In genomic region chr3:597279-597678, GRCh38 we compare ENCODE assay signal across 8 cellular contexts.
DNase-seq lines count a peak whose midpoint lies in the region; ATAC-seq, FAIRE-seq and TF ChIP-seq lines count a peak whose summit lies in the region.
"Not testable (repeated sequence)": the region's sequence is repeated elsewhere in the genome, so short reads cannot be mapped to it uniquely, and the experiment has no call there.

No MANE protein-coding gene starts in this region.

- peak; percentile 5 for DNase-seq in MM.1S
- DNase-seq in SK-MEL-5 (ENCODE audit: low read depth, low spot score) = peak; percentile 52
- DNase-seq in H1 (ENCODE audit: low read depth in 1 of 2, low spot score in 2 of 2) = not testable (repeated sequence)

- FAIRE-seq in H1 (lab: Jason Lieb, UNC) = peak; percentile 36

- not testable (repeated sequence) for H2BK120ac ChIP-seq in H1 (replicated peaks; ENCODE audit: low read depth, low read length)

- not testable (repeated sequence) for H3K18ac ChIP-seq in H1 (ENCODE audit: extremely low read depth, low read length)

- H3K4me3 ChIP-seq in MM.1S (ENCODE audit: low read length); H1 (ENCODE audit: extremely low read depth in 1 of 4, insufficient read depth in 2 of 4, low read depth in 3 of 4, low read length in 4 of 4): not testable (repeated sequence)

- not testable (repeated sequence) for H3F3A ChIP-seq in MM.1S (ENCODE audit: insufficient read depth, low read length)

- H3K4ac ChIP-seq in H1 (replicated peaks; ENCODE audit: insufficient read length, low read depth, low read length) = not testable (repeated sequence)

- H2BK5ac ChIP-seq in H1 (ENCODE audit: low read depth, low read length) = not testable (repeated sequence)

- not testable (repeated sequence) for H3K27me3 ChIP-seq in MM.1S (replicated peaks; ENCODE audit: insufficient read depth, low read length); H1 (replicated peaks in 1 of 4; ENCODE audit: control insufficient read depth in 3 of 4, extremely low read depth in 1 of 4, insufficient read depth in 3 of 4, low read length in 3 of 4)

- not testable (repeated sequence) for H3K9me2 ChIP-seq in MM.1S (replicated peaks; ENCODE audit: insufficient read depth, low read length)

- H2AK5ac ChIP-seq in H1 (ENCODE audit: low read depth, low read length) = not testable (repeated sequence)

- not testable (repeated sequence) for H3K23me2 ChIP-seq in H1 (ENCODE audit: low read depth, low read length)

- not testable (repeated sequence) for H3K9ac ChIP-seq in MM.1S (ENCODE audit: low read length); H1 (replicated peaks in 1 of 4; ENCODE audit: extremely low read depth in 1 of 4, low read depth in 3 of 4, low read length in 3 of 4)

- not testable (repeated sequence) for H2BK12ac ChIP-seq in H1 (ENCODE audit: low read depth, low read length)

- H3K79me1 ChIP-seq in H1 (ENCODE audit: low read depth, low read length) = not testable (repeated sequence)

- CTCF ChIA-PET in H1 (lab: Charles Lee; ENCODE audit: partially characterized antibody) = not testable (repeated sequence)

- TF ChIP-seq CTCF in MM.1S (IDR thresholded peaks at IDR 0.05; ENCODE audit: low read length); H1 (IDR thresholded peaks at IDR 0.05; ENCODE audit: control extremely low read depth in 1 of 3, insufficient read depth in 1 of 3, low read depth in 1 of 3, low read length in 3 of 3): not testable (repeated sequence)

- H3K4me1 ChIP-seq in MM.1S (ENCODE audit: low read length); H1 (replicated peaks in 1 of 4; ENCODE audit: control insufficient read depth in 3 of 4, insufficient read depth in 4 of 4, low read length in 3 of 4): not testable (repeated sequence)

- H4K5ac ChIP-seq in H1 (ENCODE audit: insufficient read length, low read depth, low read length) = not testable (repeated sequence)

- 93% methylated on average over 2 of the region's 2 CpGs; no CpG with 5 or more reads in 1 of the 2 experiments for WGBS in H1 (ENCODE audit: extremely low coverage in 1 of 2, insufficient coverage in 1 of 2, insufficient read length in 1 of 2, insufficient replicate concordance in 2 of 2, low coverage in 1 of 2, low lambda C conversion rate in 2 of 2, missing lambda C conversion rate in 1 of 2), 2 experiments

- H3K36me3 ChIP-seq in MM.1S (replicated peaks; ENCODE audit: insufficient read depth, low read length); H1 (ENCODE audit: control insufficient read depth in 2 of 4, insufficient read depth in 4 of 4, low read length in 3 of 4): not testable (repeated sequence)

- POLR2A ChIA-PET in H1 (lab: Charles Lee; ENCODE audit: partially characterized antibody) = not testable (repeated sequence)

- TF ChIP-seq RAD21 in H1 (IDR thresholded peaks at IDR 0.05 in 1 of 2, conservative IDR thresholded peaks at IDR 0.05 in 1 of 2; ENCODE audit: low read depth in 2 of 2, low read length in 2 of 2) = not testable (repeated sequence)

- not testable (repeated sequence) for H3K9me3 ChIP-seq in MM.1S (replicated peaks; ENCODE audit: insufficient read depth, low read length); H1 (ENCODE audit: insufficient read depth in 2 of 2, low read depth in 1 of 2, low read length in 1 of 2)

- not testable (repeated sequence) for H4K8ac ChIP-seq in H1 (ENCODE audit: extremely low read depth, insufficient read depth, low read length)

- not testable (repeated sequence) for H2BK20ac ChIP-seq in H1 (ENCODE audit: low read length)

- ATAC-seq in GM18498 (IDR thresholded peaks at IDR 0.05; ENCODE audit: unreplicated experiment) = peak; percentile 55
- peak; percentile 51 for ATAC-seq in GM18858 (IDR thresholded peaks at IDR 0.05; ENCODE audit: unreplicated experiment)
- ATAC-seq in GM19025 (IDR thresholded peaks at IDR 0.05; ENCODE audit: low read depth, unreplicated experiment) = peak; percentile 62
- ATAC-seq in GM21717 (IDR thresholded peaks at IDR 0.05; ENCODE audit: unreplicated experiment) = peak; percentile 68
- ATAC-seq in HG03432 (IDR thresholded peaks at IDR 0.05; ENCODE audit: unreplicated experiment) = peak; percentile 72

- not testable (repeated sequence) for H3K4me2 ChIP-seq in MM.1S (ENCODE audit: low read depth, low read length); H1 (ENCODE audit: insufficient read depth in 1 of 2, low read depth in 2 of 2, low read length in 2 of 2)

- not testable (repeated sequence) for H3K56ac ChIP-seq in H1 (replicated peaks; ENCODE audit: insufficient read length, low read depth, low read length)

- H2AFZ ChIP-seq in MM.1S (ENCODE audit: low read length); H1 (ENCODE audit: low read length): not testable (repeated sequence)

- not testable (repeated sequence) for TF ChIP-seq EP300 in H1 (IDR thresholded peaks at IDR 0.05; ENCODE audit: borderline replicate concordance in 1 of 2, low read depth in 2 of 2, low read length in 2 of 2)

- H3K23ac ChIP-seq in H1 (ENCODE audit: insufficient read length) = not testable (repeated sequence)

- H3K79me2 ChIP-seq in MM.1S (ENCODE audit: low read length); H1 (ENCODE audit: control insufficient read depth in 1 of 2, insufficient read depth in 2 of 2, low read length in 2 of 2): not testable (repeated sequence)

- H3K27ac ChIP-seq in MM.1S (ENCODE audit: low read length); H1 (ENCODE audit: low read depth, low read length): not testable (repeated sequence)

- not testable (repeated sequence) for H4K20me1 ChIP-seq in MM.1S (ENCODE audit: insufficient read depth, low read length); H1 (replicated peaks in 1 of 2; ENCODE audit: control insufficient read depth in 1 of 2, insufficient read depth in 2 of 2, low read length in 2 of 2)

- H3K14ac ChIP-seq in H1 (ENCODE audit: insufficient read length) = not testable (repeated sequence)

- TF ChIP-seq POLR2A in H1 (IDR thresholded peaks at IDR 0.05; ENCODE audit: control extremely low read depth in 1 of 2, low read depth in 2 of 2, low read length in 2 of 2) = not testable (repeated sequence)

- not testable (repeated sequence) for H2BK15ac ChIP-seq in H1 (ENCODE audit: low read length)

- in situ Hi-C loops in SK-MEL-5 (cut with HindIII; ENCODE audit: low pct_unique_long_range_greater_than_20kb, low sequenced_read_pairs) = not testable (repeated sequence)

- not testable (repeated sequence) for H4K91ac ChIP-seq in H1 (replicated peaks; ENCODE audit: insufficient read length, low read length)
